Comparison of ENCODE assay signal across 9 cellular contexts in the genomic region with DNA sequence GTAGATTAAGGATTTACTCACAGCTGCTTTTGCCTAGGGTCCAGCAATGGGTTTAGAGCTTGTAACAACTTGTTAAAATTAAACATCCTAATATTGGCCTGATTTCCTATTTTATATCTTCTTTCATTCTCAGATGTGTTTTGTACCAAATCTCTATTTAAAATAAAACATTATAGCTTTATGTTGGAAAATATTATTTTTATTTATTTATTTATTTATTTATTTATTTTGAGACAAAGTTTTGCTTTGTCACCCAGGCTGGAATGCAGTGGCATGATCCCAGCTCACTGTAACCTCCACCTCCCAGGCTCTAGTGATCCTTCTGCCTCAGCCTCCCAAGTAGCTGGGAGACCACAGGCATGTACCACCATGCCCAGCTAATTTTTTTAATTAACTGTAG.
"Had no signal": no experiment of that assay in that cellular context is flagged by ENCODE, and none has a peak within 500 bp of the region (broad histone marks: within the 10 kb centered on the region; RNA-seq: fewer than 3 reads in every experiment).

No MANE protein-coding gene starts in this region.

- H3K36me3 Mint-ChIP-seq: IgD-negative memory B cell had no signal

- DNase-seq: IMR-90, KBM-7, KG1 had no signal

- H3K4me3 ChIP-seq: K562 had no signal

- FAIRE-seq: HepG2, HTR-8/SVneo, K562 had no signal

- H3K27ac ChIP-seq: HL-60, KMS-11 had no signal

- H3K9ac ChIP-seq: KMS-11 had no signal

- H3K27me3 Mint-ChIP-seq: IgD-negative memory B cell had no signal

- H3K27ac Mint-ChIP-seq: IgD-negative memory B cell had no signal

- H3K4me3 Mint-ChIP-seq: IgD-negative memory B cell had no signal

- ATAC-seq: HepG2, K562 had no signal

- H3K9me3 Mint-ChIP-seq: IgD-negative memory B cell had no signal
